6 cellular contexts compared by ENCODE assay signal in the genomic region with DNA sequence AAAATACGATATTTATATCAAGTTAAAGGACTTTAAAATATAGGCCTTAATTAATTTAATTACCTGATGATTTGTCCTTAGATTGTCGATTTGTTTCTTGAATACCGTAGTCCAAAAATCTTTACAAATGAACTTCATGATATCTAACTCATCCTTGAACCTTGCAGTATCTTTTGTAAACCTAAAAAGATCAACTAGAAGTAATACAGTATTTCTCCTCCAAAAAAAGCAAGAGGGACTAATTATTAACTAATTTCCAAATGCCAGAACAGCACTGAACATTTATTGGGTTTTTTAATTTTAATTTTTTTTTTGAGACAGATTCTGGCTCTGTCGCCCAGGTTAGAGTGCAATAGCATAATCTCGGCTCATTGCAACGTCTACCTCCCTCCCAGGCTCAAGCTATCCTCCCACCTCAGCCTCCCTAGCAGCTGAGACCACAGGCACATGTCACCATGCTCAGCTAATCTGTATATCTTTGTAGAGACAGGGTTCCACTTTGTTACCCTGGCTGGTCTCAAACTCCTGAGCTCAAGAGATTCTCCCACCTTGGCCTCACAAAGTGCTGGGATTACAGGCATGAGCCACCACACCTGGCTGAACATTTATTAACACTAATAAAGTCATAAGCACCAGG.
"Had no signal": no experiment of that assay in that cellular context is flagged by ENCODE, and none has a peak within 500 bp of the region (broad histone marks: within the 10 kb centered on the region; RNA-seq: fewer than 3 reads in every experiment).

No MANE protein-coding gene starts in this region.

- ATAC-seq: GM23338, K562 had no signal

- H3K4me3 ChIP-seq: GM23338, K562 had no signal

- DNase-seq: H9, HCEC 1CT, IMR-90, KG1 had no signal

- H3K4me2 ChIP-seq: GM23338 had no signal

- H2AFZ ChIP-seq: GM23338 had no signal
